ENCODE assay signal across 9 cellular contexts in genomic region chr10:70131560-70131937, GRCh38. TPM values are rescaled to one million over a fixed set of nuclear protein-coding genes. Genes with fewer than 3 reads are reported as not detected.
DNase-seq lines count a peak whose midpoint lies in the region; ATAC-seq lines count a peak whose summit lies in the region.
"Had no signal": no experiment of that assay in that cellular context is flagged by ENCODE, and none has a peak within 500 bp of the region (broad histone marks: within the 10 kb centered on the region; RNA-seq: fewer than 3 reads in every experiment).

No MANE protein-coding gene starts in this region.

- peaks cover 4% of the 10 kb centered on the region; the same call in 1 of the 2 replicates for H3K4me1 ChIP-seq in iPS-20b (ENCODE audit: insufficient read depth, low read length)
- peaks cover 9% of the 10 kb centered on the region for H3K4me1 ChIP-seq in stomach smooth muscle (ENCODE audit: control insufficient read depth, insufficient read depth, low read length)

- H3K36me3 Mint-ChIP-seq in activated CD4-positive, alpha-beta T cell treated with anti-CD3 and anti-CD28 coated beads, Interleukin-2, amount 10 ng/mL, durations not matched to agents 7 days and 5 days (ENCODE audit: low read depth), result peaks cover 8% of the 10 kb centered on the region
- H3K36me3 Mint-ChIP-seq in activated CD4-positive, alpha-beta memory T cell treated with anti-CD3 and anti-CD28 coated beads, Interleukin-2, amount 10 ng/mL, durations not matched to agents 7 days and 5 days (ENCODE audit: low read depth), result no peaks in the 10 kb centered on the region

- peak overlapping the region; percentile 85 for H3K4me3 ChIP-seq in iPS-20b (ENCODE audit: low read length)
- H3K4me3 ChIP-seq in stomach smooth muscle (ENCODE audit: low read length in 2 of 2), result peak overlapping the region; percentile 84 to 86

- H3K27ac ChIP-seq in iPS-20b (ENCODE audit: low read length) (no peak overlapping the region), stomach smooth muscle (ENCODE audit: low read length) (no peak overlapping the region)

- H3K9me3 ChIP-seq in iPS-20b (ENCODE audit: insufficient read depth, low read depth, low read length), result no peaks in the 10 kb centered on the region
- H3K9me3 ChIP-seq in stomach smooth muscle (ENCODE audit: control insufficient read depth in 2 of 2, low read length in 2 of 2), result no peaks in the 10 kb centered on the region

- POLR2A ChIA-PET in activated CD4-positive, alpha-beta T cell treated with anti-CD3 and anti-CD28 coated beads, Interleukin-2, amount 10 ng/mL, durations not matched to agents 7 days and 5 days (lab: Charles Lee), result no interaction called here
- POLR2A ChIA-PET in activated CD4-positive, alpha-beta memory T cell treated with anti-CD3 and anti-CD28 coated beads, Interleukin-2, amount 10 ng/mL, durations not matched to agents 7 days and 5 days (lab: Charles Lee), result no interaction called here

- CTCF ChIA-PET in activated CD4-positive, alpha-beta T cell treated with anti-CD3 and anti-CD28 coated beads, Interleukin-2, amount 10 ng/mL, durations not matched to agents 7 days and 5 days (lab: Charles Lee), result interaction anchor here (1.0 kb wide), 1 partner anchor 13 kb away, joined by 3 read pairs; no protein-coding TSS in a partner anchor
- CTCF ChIA-PET in activated CD4-positive, alpha-beta memory T cell treated with anti-CD3 and anti-CD28 coated beads, Interleukin-2, amount 10 ng/mL, durations not matched to agents 7 days and 5 days (lab: Charles Lee), result no interaction called here

- H3K27me3 Mint-ChIP-seq in activated CD4-positive, alpha-beta T cell treated with anti-CD3 and anti-CD28 coated beads, Interleukin-2, amount 10 ng/mL, durations not matched to agents 7 days and 5 days, result peaks cover 2% of the 10 kb centered on the region
- H3K27me3 Mint-ChIP-seq in activated CD4-positive, alpha-beta memory T cell treated with anti-CD3 and anti-CD28 coated beads, Interleukin-2, amount 10 ng/mL, durations not matched to agents 7 days and 5 days, result no peaks in the 10 kb centered on the region

- H3K9ac ChIP-seq in iPS-20b (ENCODE audit: low read depth, low read length) (no peak overlapping the region), stomach smooth muscle (ENCODE audit: low read length in 2 of 2) (no peak overlapping the region)

- H3K27me3 ChIP-seq in iPS-20b (ENCODE audit: insufficient read depth, low read length), result peaks cover 29% of the 10 kb centered on the region
- no peaks in the 10 kb centered on the region for H3K27me3 ChIP-seq in stomach smooth muscle (ENCODE audit: control insufficient read depth in 1 of 2, insufficient read depth in 2 of 2, low read length in 2 of 2)

- DNase-seq in activated CD4-positive, alpha-beta T cell treated with anti-CD3 and anti-CD28 coated beads, Interleukin-2, amount 10 ng/mL, durations not matched to agents 7 days and 5 days, result no peak
- no peak for DNase-seq in activated CD4-positive, alpha-beta T cell treated with anti-CD3 and anti-CD28 coated beads for 4 hours
- no peak for DNase-seq in activated CD4-positive, alpha-beta memory T cell treated with anti-CD3 and anti-CD28 coated beads, Interleukin-2, amount 10 ng/mL, durations not matched to agents 7 days and 5 days
- DNase-seq in MV-4-11 (lab: John Stamatoyannopoulos, UW), result no peak
- DNase-seq in NCI-H1417 (lab: John Stamatoyannopoulos, UW), result no peak
- DNase-seq: NCI-H524 had no signal

- ATAC-seq in HG02973 (IDR thresholded peaks at IDR 0.05; ENCODE audit: unreplicated experiment), result no peak

- H3K4me1 Mint-ChIP-seq in activated CD4-positive, alpha-beta T cell treated with anti-CD3 and anti-CD28 coated beads, Interleukin-2, amount 10 ng/mL, durations not matched to agents 7 days and 5 days, result peaks cover 19% of the 10 kb centered on the region
- peaks cover 25% of the 10 kb centered on the region for H3K4me1 Mint-ChIP-seq in activated CD4-positive, alpha-beta memory T cell treated with anti-CD3 and anti-CD28 coated beads, Interleukin-2, amount 10 ng/mL, durations not matched to agents 7 days and 5 days

- no peaks in the 10 kb centered on the region for H3K36me3 ChIP-seq in iPS-20b (ENCODE audit: insufficient read depth, low read depth, low read length)
- H3K36me3 ChIP-seq in stomach smooth muscle (ENCODE audit: control insufficient read depth in 2 of 2, insufficient read depth in 2 of 2, low read length in 2 of 2), result peaks cover 0 to 4% of the 10 kb centered on the region in 2 donors

- peak overlapping the region; percentile 79 for H3K4me3 Mint-ChIP-seq in activated CD4-positive, alpha-beta T cell treated with anti-CD3 and anti-CD28 coated beads, Interleukin-2, amount 10 ng/mL, durations not matched to agents 7 days and 5 days
- peak overlapping the region; percentile 77 for H3K4me3 Mint-ChIP-seq in activated CD4-positive, alpha-beta memory T cell treated with anti-CD3 and anti-CD28 coated beads, Interleukin-2, amount 10 ng/mL, durations not matched to agents 7 days and 5 days

- H3K27ac Mint-ChIP-seq in activated CD4-positive, alpha-beta T cell treated with anti-CD3 and anti-CD28 coated beads, Interleukin-2, amount 10 ng/mL, durations not matched to agents 7 days and 5 days, result peak overlapping the region; percentile 2
- H3K27ac Mint-ChIP-seq in activated CD4-positive, alpha-beta memory T cell treated with anti-CD3 and anti-CD28 coated beads, Interleukin-2, amount 10 ng/mL, durations not matched to agents 7 days and 5 days, result no peak overlapping the region

- no peaks in the 10 kb centered on the region for H3K9me3 Mint-ChIP-seq in activated CD4-positive, alpha-beta T cell treated with anti-CD3 and anti-CD28 coated beads, Interleukin-2, amount 10 ng/mL, durations not matched to agents 7 days and 5 days
- H3K9me3 Mint-ChIP-seq in activated CD4-positive, alpha-beta memory T cell treated with anti-CD3 and anti-CD28 coated beads, Interleukin-2, amount 10 ng/mL, durations not matched to agents 7 days and 5 days, result no peaks in the 10 kb centered on the region

RNA-seq across cellular contexts. Expression of gene AIFM2, which starts 1.1 kb away (rescaled TPM):
- total RNA-seq in activated CD4-positive, alpha-beta T cell treated with anti-CD3 and anti-CD28 coated beads, Interleukin-2, amount 10 ng/mL, durations not matched to agents 7 days and 5 days, result 1 to 10 TPM; 2.5 to 3.3 TPM
- 1 to 10 TPM; 3.7 to 3.8 TPM for total RNA-seq in activated CD4-positive, alpha-beta memory T cell treated with anti-CD3 and anti-CD28 coated beads, Interleukin-2, amount 10 ng/mL, durations not matched to agents 7 days and 5 days

RNA-seq across cellular contexts. Expression of gene TYSND1, which starts 15.0 kb away (rescaled TPM):
- total RNA-seq in activated CD4-positive, alpha-beta T cell treated with anti-CD3 and anti-CD28 coated beads, Interleukin-2, amount 10 ng/mL, durations not matched to agents 7 days and 5 days, result 10 to 100 TPM; 11.6 to 14.3 TPM
- total RNA-seq in activated CD4-positive, alpha-beta memory T cell treated with anti-CD3 and anti-CD28 coated beads, Interleukin-2, amount 10 ng/mL, durations not matched to agents 7 days and 5 days, result 1 to 10 TPM; 9.3 to 9.8 TPM

RNA-seq across cellular contexts. Expression of gene SAR1A, which starts 38.8 kb away (rescaled TPM):
- 100 to 1,000 TPM; 102 to 119 TPM for total RNA-seq in activated CD4-positive, alpha-beta T cell treated with anti-CD3 and anti-CD28 coated beads, Interleukin-2, amount 10 ng/mL, durations not matched to agents 7 days and 5 days
- 10 to 100 TPM; 81.4 to 85.6 TPM for total RNA-seq in activated CD4-positive, alpha-beta memory T cell treated with anti-CD3 and anti-CD28 coated beads, Interleukin-2, amount 10 ng/mL, durations not matched to agents 7 days and 5 days
